Comparison of ENCODE assay signal across 8 cellular contexts in genomic region chr2:68320118-68320641, GRCh38.
DNase-seq lines count a peak whose midpoint lies in the region; ATAC-seq and TF ChIP-seq lines count a peak whose summit lies in the region.

No MANE protein-coding gene starts in this region.

- no peak for DNase-seq in AG09309 (ENCODE audit: low read depth)
- DNase-seq in HL-60 (ENCODE audit: low read depth in 1 of 2, low spot score in 1 of 2): no peak
- DNase-seq in RPMI8226: peak; percentile 52
- DNase-seq in epithelial cell of esophagus (ENCODE audit: low read depth): peak; percentile 59
- DNase-seq in nephron progenitor cell: peak; percentile 22
- DNase-seq in DMS114 treated with DMSO at 0.1 percent for 48 hours (lab: John Stamatoyannopoulos, UW; ENCODE audit: unreplicated experiment): no peak

- no peak overlapping the region for H3K27ac ChIP-seq in HL-60 (replicated peaks)

- peak overlapping the region; percentile 89 for H3K4me3 Mint-ChIP-seq in nephron progenitor cell

- H3K4me3 ChIP-seq in AG09309 (ENCODE audit: control insufficient read depth, low read depth, low read length) (peak overlapping the region; percentile 96), HL-60 (replicated peaks; ENCODE audit: insufficient read depth, low read length) (peak overlapping the region; percentile 53), epithelial cell of esophagus (ENCODE audit: low read length) (no peak overlapping the region)

- H3K27ac Mint-ChIP-seq in nephron progenitor cell: no peak overlapping the region

- peaks cover 9% of the 10 kb centered on the region for H3K27me3 ChIP-seq in HL-60 (ENCODE audit: insufficient read depth, poor library complexity, severe bottlenecking)

- no peaks in the 10 kb centered on the region for H3K36me3 Mint-ChIP-seq in nephron progenitor cell (ENCODE audit: low read depth)

- H3K9me3 Mint-ChIP-seq in nephron progenitor cell: no peaks in the 10 kb centered on the region

- ATAC-seq in HG02981 (IDR thresholded peaks at IDR 0.05; ENCODE audit: unreplicated experiment) (no peak), HG02610 (IDR thresholded peaks at IDR 0.05; ENCODE audit: unreplicated experiment) (no peak)

- peaks cover 87% of the 10 kb centered on the region for H3K27me3 Mint-ChIP-seq in nephron progenitor cell (ENCODE audit: low read depth, poor library complexity)

- TF ChIP-seq CTCF in AG09309 (IDR thresholded peaks at IDR 0.05; ENCODE audit: control insufficient read depth, insufficient read depth, low read depth, low read length, missing control alignments) (no peak), HL-60 (IDR thresholded peaks at IDR 0.05; ENCODE audit: insufficient read depth, low read length) (no peak), epithelial cell of esophagus (IDR thresholded peaks at IDR 0.05; ENCODE audit: insufficient read depth, low read depth, low read length, missing control alignments) (no peak), nephron progenitor cell (IDR thresholded peaks at IDR 0.05) (no peak)

- H3K4me1 Mint-ChIP-seq in nephron progenitor cell: peaks cover 21% of the 10 kb centered on the region

Comparison
In these comparisons a context has a peak if more than half of its experiments do, and no peak if none do; other contexts are left out.
1. DNase-seq: peak in RPMI8226 (single experiment), epithelial cell of esophagus (single experiment) and nephron progenitor cell (single experiment); none in AG09309 (single experiment), HL-60 (0 of 2) and DMS114 treated with DMSO at 0.1 percent for 48 hours (single experiment).